Comparison of ENCODE assay signal across 27 cellular contexts in genomic region chr20:52761867-52762266, GRCh38.
DNase-seq lines count a peak whose midpoint lies in the region; ATAC-seq, FAIRE-seq and TF ChIP-seq lines count a peak whose summit lies in the region.
"Had no signal": no experiment of that assay in that cellular context is flagged by ENCODE, and none has a peak within 500 bp of the region (broad histone marks: within the 10 kb centered on the region; RNA-seq: fewer than 3 reads in every experiment).

No MANE protein-coding gene starts in this region.

- TF ChIP-seq POLR2A in right lobe of liver (IDR thresholded peaks at IDR 0.05) (no peak), HepG2 (IDR thresholded peaks at IDR 0.05; ENCODE audit: insufficient read depth in 1 of 2, low read depth in 2 of 2, low read length in 2 of 2) (no peak)

- no peak for TF ChIP-seq RAD21 in HepG2 (CRISPR knock-in tag; IDR thresholded peaks at IDR 0.05)

- H3K4me3 ChIP-seq in right lobe of liver (no peak overlapping the region), HepG2 (replicated peaks in 1 of 3; ENCODE audit: insufficient read depth in 1 of 3, low read depth in 2 of 3, low read length in 3 of 3) (no peak overlapping the region), hepatocyte (no peak overlapping the region)
- H3K4me3 ChIP-seq: SJSA1 had no signal

- no peaks in the 10 kb centered on the region for H3K4me1 ChIP-seq in right lobe of liver
- no peaks in the 10 kb centered on the region for H3K4me1 ChIP-seq in HepG2 (ENCODE audit: insufficient read depth, low read length)
- no peaks in the 10 kb centered on the region for H3K4me1 ChIP-seq in hepatocyte (ENCODE audit: insufficient read depth)
- H3K4me1 ChIP-seq: SJSA1 had no signal

- WGBS in right lobe of liver (ENCODE audit: insufficient coverage, low coverage, low lambda C conversion rate, missing lambda C conversion rate): 7% methylated on average over 1 of the region's 1 CpG
- WGBS in HepG2 (ENCODE audit: low lambda C conversion rate): 0% methylated on average over 1 of the region's 1 CpG
- WGBS in hepatocyte (ENCODE audit: low lambda C conversion rate, missing lambda C conversion rate): 52% methylated on average over 1 of the region's 1 CpG

- intact Hi-C loops in right lobe of liver (cut with DNase I): no loop called here
- intact Hi-C loops in HepG2 (cut with micrococcal nuclease; ENCODE audit: unreplicated experiment): no loop called here

- CTCF ChIA-PET in HepG2 (lab: Yijun Ruan, JAX; ENCODE audit: low intra/inter-chr PET ratio, low total read pairs): no interaction called here

- TF ChIP-seq CTCF in right lobe of liver (IDR thresholded peaks at IDR 0.05) (no peak), HepG2 (CRISPR knock-in tag; IDR thresholded peaks at IDR 0.05) (no peak), hepatocyte (IDR thresholded peaks at IDR 0.05; ENCODE audit: poor library complexity) (no peak)

- POLR2A ChIA-PET in HepG2 (lab: Yijun Ruan, JAX): no interaction called here

- H2AFZ ChIP-seq in HepG2 (ENCODE audit: low read length): no peak overlapping the region
- H2AFZ ChIP-seq in hepatocyte: no peak overlapping the region

- ATAC-seq in right lobe of liver (peak in 3 of 4 donors; percentile 63 to 75 (median 74)), HepG2 (no peak), GM21381 (IDR thresholded peaks at IDR 0.05; ENCODE audit: unreplicated experiment) (no peak), HG02623 (IDR thresholded peaks at IDR 0.05; ENCODE audit: unreplicated experiment) (no peak)
- ATAC-seq: CD8-positive, alpha-beta T cell; Panc1 had no signal

- no peak for FAIRE-seq in HepG2 (lab: Jason Lieb, UNC)
- FAIRE-seq: G401.6, GM12892 had no signal

- H3K79me2 ChIP-seq in HepG2 (ENCODE audit: insufficient read depth, low read length) (no peaks in the 10 kb centered on the region), hepatocyte (no peaks in the 10 kb centered on the region)

- TF ChIP-seq EP300 in HepG2 (IDR thresholded peaks at IDR 0.05; ENCODE audit: low read depth in 2 of 2, low read length in 2 of 2) (no peak), HepG2 (CRISPR knock-in tag; IDR thresholded peaks at IDR 0.05; ENCODE audit: borderline replicate concordance) (no peak)

- no peaks in the 10 kb centered on the region for H3K36me3 ChIP-seq in right lobe of liver
- no peaks in the 10 kb centered on the region for H3K36me3 ChIP-seq in HepG2 (replicated peaks in 1 of 2; ENCODE audit: control insufficient read depth in 1 of 2, insufficient read depth in 2 of 2, low read length in 2 of 2)
- H3K36me3 ChIP-seq in hepatocyte (replicated peaks; ENCODE audit: insufficient read depth, low read depth): no peaks in the 10 kb centered on the region
- H3K36me3 ChIP-seq: SJSA1 had no signal

- H3K9me2 ChIP-seq in hepatocyte (replicated peaks; ENCODE audit: insufficient read depth): no peaks in the 10 kb centered on the region

- H3K27me3 ChIP-seq in right lobe of liver (no peaks in the 10 kb centered on the region), HepG2 (ENCODE audit: control insufficient read depth in 1 of 2, insufficient read depth in 2 of 2, low read length in 2 of 2) (no peaks in the 10 kb centered on the region), hepatocyte (no peaks in the 10 kb centered on the region)

- no peaks in the 10 kb centered on the region for H3K9me3 ChIP-seq in right lobe of liver
- H3K9me3 ChIP-seq in HepG2 (ENCODE audit: low read length): peaks cover 27% of the 10 kb centered on the region
- no peaks in the 10 kb centered on the region for H3K9me3 ChIP-seq in hepatocyte (ENCODE audit: low read depth)
- H3K9me3 ChIP-seq: SJSA1 had no signal

- H4K20me1 ChIP-seq in HepG2 (ENCODE audit: insufficient read depth, low read length) (no peaks in the 10 kb centered on the region), hepatocyte (ENCODE audit: insufficient read depth, poor library complexity, severe bottlenecking) (no peaks in the 10 kb centered on the region)

- H3K4me2 ChIP-seq in HepG2 (ENCODE audit: low read depth, low read length) (no peak overlapping the region), hepatocyte (no peak overlapping the region)
- H3K4me2 ChIP-seq: KMS-11 had no signal

- in situ Hi-C loops in HepG2 (cut with HindIII; ENCODE audit: extremely low pct_ligation_motif_present, low pct_unique_long_range_greater_than_20kb) (no loop called here), ACHN (cut with HindIII; ENCODE audit: low pct_ligation_motif_present, low pct_unique_long_range_greater_than_20kb, low sequenced_read_pairs) (no loop called here)

- no TSS peak for BruUV-seq in HepG2 (replicated peaks; lab: Mats Ljungman, UMichigan)

- no peak overlapping the region for H3K9ac ChIP-seq in HepG2 (ENCODE audit: insufficient read depth, low read depth, low read length)
- H3K9ac ChIP-seq: KMS-11 had no signal

- H3K27ac ChIP-seq in right lobe of liver (no peak overlapping the region), HepG2 (ENCODE audit: extremely low read length, insufficient read depth, low read length) (no peak overlapping the region), hepatocyte (peak overlapping the region; percentile 58)
- H3K27ac ChIP-seq: KMS-11, SJSA1 had no signal

- DNase-seq in right lobe of liver (no peak), HepG2 (ENCODE audit: low spot score) (no peak), OCI-M1 (lab: John Stamatoyannopoulos, UW) (peak; percentile 4), hepatocyte (ENCODE audit: low spot score) (peak; percentile 13), ACHN (no peak)
- DNase-seq: AML-193; C1 segment of cervical spinal cord; Calu3; CD8-positive, alpha-beta T cell; DMS153; GOT3; HCEC 1CT; IMR-90; NCI-H1105; NCI-H2029 treated with DMSO at 0.1 percent for 48 hours; NCI-H2171; NCI-H345; NCI-H524; NCI-H774; NK-92 treated with Interleukin-12 subunit alpha and Interleukin-12 subunit beta, amount 100 ng/mL, for 24 hours had no signal

TF ChIP-seq in HepG2, 621 proteins besides CTCF, POLR2A, EP300 and RAD21:
- TF ChIP-seq ZSCAN12 (CRISPR knock-in tag; IDR thresholded peaks at IDR 0.05) (no peak), ZBTB7B (CRISPR knock-in tag; IDR thresholded peaks at IDR 0.05) (no peak), KLF9 (CRISPR knock-in tag; IDR thresholded peaks at IDR 0.05; ENCODE audit: low read depth) (no peak), NFKBIZ (CRISPR knock-in tag; IDR thresholded peaks at IDR 0.05) (no peak), SNRNP70 (IDR thresholded peaks at IDR 0.05; ENCODE audit: low read depth, low read length) (no peak), CHD4 (IDR thresholded peaks at IDR 0.05; ENCODE audit: borderline replicate concordance, low read length) (no peak), ZBTB20 (CRISPR knock-in tag; IDR thresholded peaks at IDR 0.05; ENCODE audit: borderline replicate concordance, low read depth) (no peak), ZNF709 (CRISPR knock-in tag; IDR thresholded peaks at IDR 0.05) (no peak), E2F5 (CRISPR knock-in tag; conservative IDR thresholded peaks at IDR 0.05) (no peak)

Comparison
In these comparisons a context has a peak if more than half of its experiments do, and no peak if none do; other contexts are left out.
1. ATAC-seq: peak in right lobe of liver (3 of 4); none in HepG2 (single experiment), GM21381 (single experiment) and HG02623 (single experiment).
2. DNase-seq: peak in OCI-M1 (single experiment) and hepatocyte (single experiment); none in right lobe of liver (0 of 3), HepG2 (single experiment) and ACHN (single experiment).